In genomic region chr11:61413496-61413895, GRCh38 we compare ENCODE assay signal across 21 cellular contexts. TPM values are rescaled to one million over a fixed set of nuclear protein-coding genes. Genes with fewer than 3 reads are reported as not detected.
DNase-seq lines count a peak whose midpoint lies in the region; ATAC-seq and TF ChIP-seq lines count a peak whose summit lies in the region.
"Had no signal": no experiment of that assay in that cellular context is flagged by ENCODE, and none has a peak within 500 bp of the region (broad histone marks: within the 10 kb centered on the region; RNA-seq: fewer than 3 reads in every experiment).

No MANE protein-coding gene starts in this region.

- no peak overlapping the region for H3K27ac ChIP-seq in CD4-positive, alpha-beta T cell (ENCODE audit: low read depth, low read length)
- H3K27ac ChIP-seq: BLaER1 treated with 17β-estradiol and CSF1 and Interleukin-3, amounts not matched to agents 10 nM and 100 nM; brain microvascular endothelial cell; KMS-11; skin epidermis; tibial artery; WERI-Rb-1 had no signal

- H3K27ac Mint-ChIP-seq in CD4-positive, alpha-beta T cell = peak overlapping the region; percentile 8
- H3K27ac Mint-ChIP-seq in activated naive CD8-positive, alpha-beta T cell treated with anti-CD3 and anti-CD28 coated beads, Interleukin-2, amount 10 ng/mL, durations not matched to agents 7 days and 5 days = peak overlapping the region; percentile 77
- peak overlapping the region in 1 of 2 donors; percentile 73 for H3K27ac Mint-ChIP-seq in activated naive CD4-positive, alpha-beta T cell treated with anti-CD3 and anti-CD28 coated beads, Interleukin-2, amount 50 U/mL, for 72 hours

- no peaks in the 10 kb centered on the region for H3K27me3 ChIP-seq in CD4-positive, alpha-beta T cell (ENCODE audit: control insufficient read depth, insufficient read depth, low read length)
- H3K27me3 ChIP-seq: BLaER1 treated with 17β-estradiol and CSF1 and Interleukin-3, amounts not matched to agents 10 nM and 100 nM; brain microvascular endothelial cell; tibial artery had no signal

- CTCF ChIA-PET in CD4-positive, alpha-beta T cell (lab: Charles Lee) = interaction anchor here (1.0 kb wide), 2 partner anchors 13 to 22 kb away, joined by 3 read pairs; no protein-coding TSS in a partner anchor

- DNase-seq in CD4-positive, alpha-beta T cell = no peak
- DNase-seq in HCEC 1CT (peak; percentile 47), iris pigment epithelial cell (ENCODE audit: low read depth) (peak; percentile 40), NCI-H524 (lab: John Stamatoyannopoulos, UW) (no peak)
- no peak for DNase-seq in activated naive CD8-positive, alpha-beta T cell treated with anti-CD3 and anti-CD28 coated beads, Interleukin-2, amount 10 ng/mL, durations not matched to agents 7 days and 5 days
- no peak for DNase-seq in activated naive CD4-positive, alpha-beta T cell treated with anti-CD3 and anti-CD28 coated beads, Interleukin-2, amount 50 U/mL, for 72 hours (ENCODE audit: low spot score in 2 of 2)
- DNase-seq: activated naive CD4-positive, alpha-beta T cell treated with Interleukin-2 at 50 U/mL for 16 hours; brain microvascular endothelial cell; DMS153; islet precursor cell; naive thymus-derived CD8-positive, alpha-beta T cell; NCI-H1417; posterior cingulate gyrus; T-helper 1 cell; WERI-Rb-1 had no signal

- peaks cover 16% of the 10 kb centered on the region for H3K4me1 Mint-ChIP-seq in CD4-positive, alpha-beta T cell (ENCODE audit: low read depth)
- peaks cover 23% of the 10 kb centered on the region for H3K4me1 Mint-ChIP-seq in activated naive CD8-positive, alpha-beta T cell treated with anti-CD3 and anti-CD28 coated beads, Interleukin-2, amount 10 ng/mL, durations not matched to agents 7 days and 5 days

- no peak for ATAC-seq in CD4-positive, alpha-beta T cell (ENCODE audit: poor library complexity)
- ATAC-seq in activated naive CD8-positive, alpha-beta T cell treated with anti-CD3 and anti-CD28 coated beads, Interleukin-2, amount 10 ng/mL, durations not matched to agents 7 days and 5 days (ENCODE audit: low read depth) = no peak
- no peak for ATAC-seq in activated naive CD4-positive, alpha-beta T cell treated with anti-CD3 and anti-CD28 coated beads, Interleukin-2, amount 50 U/mL, for 72 hours
- no peak for ATAC-seq in GM18505 (IDR thresholded peaks at IDR 0.05; ENCODE audit: unreplicated experiment)
- no peak for ATAC-seq in GM19467 (IDR thresholded peaks at IDR 0.05; ENCODE audit: unreplicated experiment)
- ATAC-seq: naive thymus-derived CD8-positive, alpha-beta T cell had no signal

- TF ChIP-seq CTCF in CD4-positive, alpha-beta T cell (IDR thresholded peaks at IDR 0.05) = no peak

- peaks cover 98% of the 10 kb centered on the region for H3K36me3 Mint-ChIP-seq in CD4-positive, alpha-beta T cell (ENCODE audit: low read depth)
- peaks cover 41% of the 10 kb centered on the region for H3K36me3 Mint-ChIP-seq in activated naive CD8-positive, alpha-beta T cell treated with anti-CD3 and anti-CD28 coated beads, Interleukin-2, amount 10 ng/mL, durations not matched to agents 7 days and 5 days
- H3K36me3 Mint-ChIP-seq in activated naive CD4-positive, alpha-beta T cell treated with anti-CD3 and anti-CD28 coated beads, Interleukin-2, amount 50 U/mL, for 72 hours = peaks cover 23 to 46% of the 10 kb centered on the region in 2 donors

- no peak overlapping the region for H3K4me3 Mint-ChIP-seq in CD4-positive, alpha-beta T cell
- no peak overlapping the region for H3K4me3 Mint-ChIP-seq in activated naive CD8-positive, alpha-beta T cell treated with anti-CD3 and anti-CD28 coated beads, Interleukin-2, amount 10 ng/mL, durations not matched to agents 7 days and 5 days
- H3K4me3 Mint-ChIP-seq: naive thymus-derived CD8-positive, alpha-beta T cell had no signal

- POLR2A ChIA-PET in CD4-positive, alpha-beta T cell (lab: Charles Lee) = interaction anchor here (1.1 to 1.3 kb wide), 2 partner anchors 12 to 16 kb away, joined by 3 read pairs; partner anchors contain the start of genes CPSF7 and SDHAF2
- POLR2A ChIA-PET in activated naive CD8-positive, alpha-beta T cell treated with anti-CD3 and anti-CD28 coated beads, Interleukin-2, amount 10 ng/mL, durations not matched to agents 7 days and 5 days (lab: Charles Lee) = interaction anchor here (0.6 to 0.9 kb wide), 4 partner anchors 13 to 94 kb away, joined by 3 to 4 read pairs (median 3); no protein-coding TSS in a partner anchor

- no peaks in the 10 kb centered on the region for H3K27me3 Mint-ChIP-seq in CD4-positive, alpha-beta T cell
- H3K27me3 Mint-ChIP-seq in activated naive CD8-positive, alpha-beta T cell treated with anti-CD3 and anti-CD28 coated beads, Interleukin-2, amount 10 ng/mL, durations not matched to agents 7 days and 5 days = no peaks in the 10 kb centered on the region
- H3K27me3 Mint-ChIP-seq: naive thymus-derived CD8-positive, alpha-beta T cell had no signal

- intact Hi-C loops in CD4-positive, alpha-beta T cell (cut with DNase I, micrococcal nuclease) = no loop called here

- no peaks in the 10 kb centered on the region for H3K9me3 Mint-ChIP-seq in CD4-positive, alpha-beta T cell
- H3K9me3 Mint-ChIP-seq in activated naive CD8-positive, alpha-beta T cell treated with anti-CD3 and anti-CD28 coated beads, Interleukin-2, amount 10 ng/mL, durations not matched to agents 7 days and 5 days = no peaks in the 10 kb centered on the region
- H3K9me3 Mint-ChIP-seq in activated naive CD4-positive, alpha-beta T cell treated with anti-CD3 and anti-CD28 coated beads, Interleukin-2, amount 50 U/mL, for 72 hours = no peaks in the 10 kb centered on the region
- H3K9me3 Mint-ChIP-seq: naive thymus-derived CD8-positive, alpha-beta T cell had no signal

- TF ChIP-seq POLR2A in GM18505 (IDR thresholded peaks at IDR 0.05; ENCODE audit: borderline replicate concordance, extremely low read depth, insufficient read depth, insufficient read length) = no peak

- H3K9me3 ChIP-seq in CD4-positive, alpha-beta T cell (ENCODE audit: control insufficient read depth, low read length) = no peaks in the 10 kb centered on the region
- H3K9me3 ChIP-seq: BLaER1 treated with 17β-estradiol and CSF1 and Interleukin-3, amounts not matched to agents 10 nM and 100 nM; tibial artery had no signal

RNA-seq across cellular contexts. Expression of gene CPSF7, which starts 16.3 kb away (rescaled TPM):
- 100 to 1,000 TPM; 111 to 116 TPM for total RNA-seq in CD4-positive, alpha-beta T cell
- total RNA-seq in activated naive CD8-positive, alpha-beta T cell treated with anti-CD3 and anti-CD28 coated beads, Interleukin-2, amount 10 ng/mL, durations not matched to agents 7 days and 5 days = 100 to 1,000 TPM; 115 to 118 TPM
- total RNA-seq in activated naive CD4-positive, alpha-beta T cell treated with anti-CD3 and anti-CD28 coated beads, Interleukin-2, amount 50 U/mL, for 72 hours = 100 to 1,000 TPM; 110 to 128 TPM

RNA-seq across cellular contexts. Expression of gene SDHAF2, which starts 16.4 kb away (rescaled TPM):
- 10 to 100 TPM; 28.7 to 33.0 TPM for total RNA-seq in CD4-positive, alpha-beta T cell
- 10 to 100 TPM; 48.5 to 53.1 TPM for total RNA-seq in activated naive CD8-positive, alpha-beta T cell treated with anti-CD3 and anti-CD28 coated beads, Interleukin-2, amount 10 ng/mL, durations not matched to agents 7 days and 5 days
- total RNA-seq in activated naive CD4-positive, alpha-beta T cell treated with anti-CD3 and anti-CD28 coated beads, Interleukin-2, amount 50 U/mL, for 72 hours = 10 to 100 TPM; 32.0 to 34.3 TPM

RNA-seq across cellular contexts. Expression of gene TMEM216, which starts 21.1 kb away (rescaled TPM):
- 1 to 10 TPM; 3.4 to 3.8 TPM for total RNA-seq in CD4-positive, alpha-beta T cell
- total RNA-seq in activated naive CD8-positive, alpha-beta T cell treated with anti-CD3 and anti-CD28 coated beads, Interleukin-2, amount 10 ng/mL, durations not matched to agents 7 days and 5 days = 10 to 100 TPM; 10.5 to 11.1 TPM
- 10 to 100 TPM in 1 of 2 donors, 1 to 10 TPM in 1; 8.7 to 14.1 TPM for total RNA-seq in activated naive CD4-positive, alpha-beta T cell treated with anti-CD3 and anti-CD28 coated beads, Interleukin-2, amount 50 U/mL, for 72 hours

RNA-seq across cellular contexts. Expression of gene TMEM138, which starts 51.3 kb away (rescaled TPM):
- total RNA-seq in CD4-positive, alpha-beta T cell = 10 to 100 TPM; 59.2 to 60.9 TPM
- 10 to 100 TPM; 53.4 to 57.7 TPM for total RNA-seq in activated naive CD8-positive, alpha-beta T cell treated with anti-CD3 and anti-CD28 coated beads, Interleukin-2, amount 10 ng/mL, durations not matched to agents 7 days and 5 days
- 10 to 100 TPM; 32.4 to 44.2 TPM for total RNA-seq in activated naive CD4-positive, alpha-beta T cell treated with anti-CD3 and anti-CD28 coated beads, Interleukin-2, amount 50 U/mL, for 72 hours

RNA-seq across cellular contexts. Expression of gene CYB561A3, which starts 51.8 kb away (rescaled TPM):
- 10 to 100 TPM; 24.4 to 25.8 TPM for total RNA-seq in CD4-positive, alpha-beta T cell
- total RNA-seq in activated naive CD8-positive, alpha-beta T cell treated with anti-CD3 and anti-CD28 coated beads, Interleukin-2, amount 10 ng/mL, durations not matched to agents 7 days and 5 days = 10 to 100 TPM; 43.6 to 44.7 TPM
- total RNA-seq in activated naive CD4-positive, alpha-beta T cell treated with anti-CD3 and anti-CD28 coated beads, Interleukin-2, amount 50 U/mL, for 72 hours = 10 to 100 TPM; 38.3 to 68.7 TPM

Comparison
In these comparisons a context has a peak if more than half of its experiments do, and no peak if none do; other contexts are left out.
1. DNase-seq: peak in HCEC 1CT (single experiment) and iris pigment epithelial cell (single experiment); none in CD4-positive, alpha-beta T cell (0 of 10), activated naive CD8-positive, alpha-beta T cell treated with anti-CD3 and anti-CD28 coated beads, Interleukin-2, amount 10 ng/mL, durations not matched to agents 7 days and 5 days (single experiment), activated naive CD4-positive, alpha-beta T cell treated with anti-CD3 and anti-CD28 coated beads, Interleukin-2, amount 50 U/mL, for 72 hours (0 of 2) and NCI-H524 (0 of 2).